ENCODE assay signal across 24 cellular contexts in the genomic region with DNA sequence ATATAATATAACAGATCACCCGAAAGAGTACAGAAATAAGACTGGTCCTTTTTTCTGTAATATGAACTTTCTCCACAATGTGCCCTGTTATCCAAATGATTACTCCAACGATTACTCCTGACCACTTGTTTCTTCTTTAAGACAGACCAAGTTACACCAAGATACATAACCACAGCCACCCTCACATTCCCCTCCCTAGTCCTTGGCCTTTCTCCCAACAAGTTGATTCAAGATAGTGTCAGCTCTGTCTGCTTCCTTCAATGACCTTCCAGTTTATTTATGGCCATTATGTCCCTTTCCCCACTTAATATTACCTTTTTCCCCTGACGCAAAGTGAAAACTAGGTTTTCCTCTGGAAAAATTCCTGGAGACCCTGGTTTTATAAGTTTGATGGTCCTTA.
"Had no signal": no experiment of that assay in that cellular context is flagged by ENCODE, and none has a peak within 500 bp of the region (broad histone marks: within the 10 kb centered on the region; RNA-seq: fewer than 3 reads in every experiment).

No MANE protein-coding gene starts in this region.

- H3K4me1 ChIP-seq: body of pancreas, esophagus muscularis mucosa, foreskin keratinocyte, heart left ventricle, thyroid gland, upper lobe of left lung had no signal

- DNase-seq: activated CD4-positive, alpha-beta T cell treated with anti-CD3 and anti-CD28 coated beads for 48 hours; activated CD4-positive, alpha-beta T cell treated with anti-CD3 and anti-CD28 coated beads, Interleukin-2, amount 50 U/mL, for 48 hours; activated CD8-positive, alpha-beta memory T cell treated with anti-CD3 and anti-CD28 coated beads for 24 hours; activated effector memory CD4-positive, alpha-beta T cell treated with Interleukin-2 at 50 U/mL for 16 hours; activated naive CD4-positive, alpha-beta T cell treated with Interleukin-2 at 50 U/mL for 16 hours; anterior cingulate cortex; body of pancreas; caudate nucleus; heart left ventricle; natural killer cell; stimulated activated CD4-positive, alpha-beta T cell treated with anti-CD3 and anti-CD28 coated beads, Interleukin-1b, Interleukin-23, amount 100 ng/mL, for 48 hours; stimulated activated CD4-positive, alpha-beta T cell treated with anti-CD3 and anti-CD28 coated beads, Interleukin-4, amount 100 ng/mL, for 4 hours; stimulated activated CD8-positive, alpha-beta memory T cell treated with anti-CD3 and anti-CD28 coated beads, Interleukin-4, amount 100 ng/mL, for 48 hours; stimulated activated naive CD8-positive, alpha-beta T cell treated with anti-CD3 and anti-CD28 coated beads, Interleukin-15, amount 100 ng/mL, for 72 hours; T-helper 9 cell; thyroid gland; upper lobe of left lung had no signal

- H3K9me3 ChIP-seq: body of pancreas, esophagus muscularis mucosa, heart left ventricle, thyroid gland, upper lobe of left lung had no signal

- H3K4me3 ChIP-seq: body of pancreas, esophagus muscularis mucosa, heart left ventricle, smooth muscle cell, thyroid gland, upper lobe of left lung had no signal

- ATAC-seq: activated CD4-positive, CD25-positive, alpha-beta regulatory T cell treated with anti-CD3 and anti-CD28 coated beads, Interleukin-2, amount 50 U/mL, for 24 hours; body of pancreas; foreskin keratinocyte; heart left ventricle; natural killer cell; sciatic nerve; stimulated activated memory B cell treated with anti-CD40 and anti-IgM and Interleukin-4, amounts not matched to agents 10 μg/mL and 1 μg/mL and 100 μg/mL, for 72 hours; stimulated activated naive CD8-positive, alpha-beta T cell treated with anti-CD3 and anti-CD28 coated beads, Interleukin-15, amount 100 ng/mL, for 72 hours had no signal

- H3K36me3 ChIP-seq: esophagus muscularis mucosa, heart left ventricle, thyroid gland, upper lobe of left lung had no signal

- H3K4me2 ChIP-seq: smooth muscle cell had no signal

- H3K27me3 ChIP-seq: body of pancreas, esophagus muscularis mucosa, foreskin keratinocyte, heart left ventricle, thyroid gland, upper lobe of left lung had no signal

- H3K27ac ChIP-seq: body of pancreas, esophagus muscularis mucosa, foreskin keratinocyte, heart left ventricle, thyroid gland, upper lobe of left lung, VCaP had no signal
